1 cellular context compared by ENCODE assay signal in genomic region chr2:204116154-204116792, GRCh38.
TF ChIP-seq lines count a peak whose summit lies in the region.

No MANE protein-coding gene starts in this region.

TF ChIP-seq in HepG2, 621 proteins besides CTCF, POLR2A, EP300 and RAD21 (continued from another document):
- TF ChIP-seq ZNF747 (CRISPR knock-in tag; IDR thresholded peaks at IDR 0.05; ENCODE audit: borderline replicate concordance) (no peak), ZNF674 (CRISPR knock-in tag; IDR thresholded peaks at IDR 0.05; ENCODE audit: low read depth) (no peak), ZIK1 (CRISPR knock-in tag; IDR thresholded peaks at IDR 0.05; ENCODE audit: borderline replicate concordance, low read depth) (no peak), KDM5B (CRISPR knock-in tag; IDR thresholded peaks at IDR 0.05; ENCODE audit: borderline replicate concordance) (no peak), NR2F2 (IDR thresholded peaks at IDR 0.05; ENCODE audit: borderline replicate concordance, low read depth) (no peak), ZBTB44 (CRISPR knock-in tag; IDR thresholded peaks at IDR 0.05) (no peak), ZNF644 (CRISPR knock-in tag; IDR thresholded peaks at IDR 0.05; ENCODE audit: low read depth) (no peak), ELF1 (CRISPR knock-in tag; IDR thresholded peaks at IDR 0.05) (no peak)
